Comparison of ENCODE assay signal across 19 cellular contexts in the genomic region with DNA sequence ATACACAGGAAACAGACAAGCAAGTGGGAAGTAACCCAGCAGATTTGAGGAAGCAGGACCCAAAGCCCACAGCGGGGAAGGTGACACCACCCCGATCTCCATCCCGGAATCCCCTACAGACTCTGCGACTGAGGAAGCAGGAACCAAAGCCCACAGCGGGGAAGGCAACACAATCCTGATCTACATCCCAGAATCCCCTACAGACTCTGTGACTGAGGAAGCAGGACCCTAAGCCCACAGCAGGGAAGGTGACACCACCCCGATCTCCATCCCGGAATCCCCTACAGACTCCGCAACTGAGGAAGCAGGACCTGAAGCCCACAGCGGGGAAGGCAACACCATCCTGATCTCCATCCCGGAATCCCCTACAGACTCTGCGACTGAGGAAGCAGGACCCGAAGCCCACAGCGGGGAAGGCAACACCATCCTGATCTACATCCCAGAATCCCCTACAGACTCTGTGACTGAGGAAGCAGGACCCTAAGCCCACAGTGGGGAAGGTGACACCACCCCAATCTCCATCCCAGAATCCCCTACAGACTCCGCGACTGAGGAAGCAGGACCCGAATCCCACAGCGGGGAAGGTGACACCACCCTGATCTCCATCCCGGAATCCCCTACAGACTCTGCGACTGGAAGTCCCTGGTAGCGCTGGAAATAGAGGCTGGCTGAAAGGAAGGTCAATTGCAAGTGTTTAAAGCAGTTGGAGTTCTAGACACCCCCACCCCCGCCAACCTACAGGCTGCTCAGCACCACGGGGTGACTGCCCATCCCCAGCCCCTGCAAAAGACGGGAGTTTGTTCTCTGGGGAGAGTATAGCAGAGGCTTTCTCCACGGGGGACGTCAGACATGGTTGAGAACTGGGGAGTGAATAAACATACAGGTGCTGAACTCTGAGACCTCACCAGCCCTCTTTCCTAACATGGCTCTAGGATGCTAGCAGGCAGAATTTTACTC. TPM values are rescaled to one million over a fixed set of nuclear protein-coding genes. Genes with fewer than 3 reads are reported as not detected.
DNase-seq lines count a peak whose midpoint lies in the region; ATAC-seq and TF ChIP-seq lines count a peak whose summit lies in the region.
"Had no signal": no experiment of that assay in that cellular context is flagged by ENCODE, and none has a peak within 500 bp of the region (broad histone marks: within the 10 kb centered on the region; RNA-seq: fewer than 3 reads in every experiment).

No MANE protein-coding gene starts in this region.

- no peaks in the 10 kb centered on the region for H3K79me1 ChIP-seq in mesenchymal stem cell (replicated peaks; ENCODE audit: low read length, poor library complexity, severe bottlenecking)

- H3K27me3 ChIP-seq in mesenchymal stem cell (ENCODE audit: control insufficient read depth in 1 of 2, insufficient read depth in 1 of 2, low read length in 2 of 2) (peaks cover 57 to 69% of the 10 kb centered on the region in 2 experiments), suprapubic skin (peaks cover 34% of the 10 kb centered on the region)

- TF ChIP-seq EP300 in suprapubic skin (IDR thresholded peaks at IDR 0.05): no peak

- H3K27me3 Mint-ChIP-seq in WTC11 (ENCODE audit: low read depth): peaks cover 35% of the 10 kb centered on the region

- peak; percentile 29; the same call in 1 of the 2 replicates for ATAC-seq in WTC11
- ATAC-seq in HG03442 (IDR thresholded peaks at IDR 0.05; ENCODE audit: unreplicated experiment): no peak
- ATAC-seq in GM21515 (IDR thresholded peaks at IDR 0.05; ENCODE audit: unreplicated experiment): no peak
- ATAC-seq: HCT116 had no signal

- no peak overlapping the region for H3K4me3 Mint-ChIP-seq in WTC11

- H3K4me2 ChIP-seq in mesenchymal stem cell (ENCODE audit: low read length, poor library complexity, severe bottlenecking): no peak overlapping the region

- WGBS in mesenchymal stem cell: 49% methylated on average over 18 of the region's 25 CpGs
- WGBS in suprapubic skin: 67% methylated on average over 24 of the region's 25 CpGs

- no peak overlapping the region for H2BK120ac ChIP-seq in mesenchymal stem cell (ENCODE audit: low read depth, low read length)

- CTCF ChIA-PET in WTC11 (lab: Charles Lee): no interaction called here

- H3K9me3 ChIP-seq in mesenchymal stem cell (ENCODE audit: control insufficient read depth, low read length) (peaks cover 7% of the 10 kb centered on the region), suprapubic skin (no peaks in the 10 kb centered on the region)
- H3K9me3 ChIP-seq: Caco-2 had no signal

- TF ChIP-seq POLR2A in suprapubic skin (IDR thresholded peaks at IDR 0.05): no peak

- H2BK15ac ChIP-seq in mesenchymal stem cell (ENCODE audit: low read depth, poor library complexity, severe bottlenecking): no peak overlapping the region

- no peak overlapping the region for H3K23ac ChIP-seq in mesenchymal stem cell (ENCODE audit: low read length in 2 of 2)

- H3K14ac ChIP-seq in mesenchymal stem cell (ENCODE audit: low read length in 2 of 2): no peak overlapping the region

- H3K4me3 ChIP-seq in mesenchymal stem cell (ENCODE audit: insufficient read depth in 1 of 2, low read depth in 1 of 2, low read length in 2 of 2): no peak overlapping the region
- H3K4me3 ChIP-seq in suprapubic skin: no peak overlapping the region

- H3K36me3 Mint-ChIP-seq in WTC11: no peaks in the 10 kb centered on the region

- H2AK5ac ChIP-seq in mesenchymal stem cell (ENCODE audit: low read length, severe bottlenecking): no peak overlapping the region

- no peaks in the 10 kb centered on the region for H3K9me3 Mint-ChIP-seq in WTC11

- peak overlapping the region; percentile 50 for H4K91ac ChIP-seq in mesenchymal stem cell (ENCODE audit: low read length)

- no peak overlapping the region for H2AFZ ChIP-seq in mesenchymal stem cell (ENCODE audit: low read depth, low read length)

- H2BK5ac ChIP-seq in mesenchymal stem cell (ENCODE audit: low read depth, low read length, poor library complexity, severe bottlenecking): no peak overlapping the region

- no peak overlapping the region for H4K8ac ChIP-seq in mesenchymal stem cell (ENCODE audit: low read length)

- H3K27ac ChIP-seq in mesenchymal stem cell (ENCODE audit: low read length, poor library complexity, severe bottlenecking) (no peak overlapping the region), suprapubic skin (no peak overlapping the region)
- H3K27ac ChIP-seq: C4-2B, HL-60 had no signal

- H3K18ac ChIP-seq in mesenchymal stem cell (ENCODE audit: low read depth in 1 of 2, low read length in 2 of 2): no peak overlapping the region

- no peak overlapping the region for H2BK12ac ChIP-seq in mesenchymal stem cell (ENCODE audit: low read length in 2 of 2)

- TF ChIP-seq CTCF in WTC11 (IDR thresholded peaks at IDR 0.05) (no peak), suprapubic skin (IDR thresholded peaks at IDR 0.05) (no peak)

- H3K4me1 ChIP-seq in mesenchymal stem cell (ENCODE audit: control insufficient read depth, insufficient read depth, low read depth, low read length): peaks cover 4% of the 10 kb centered on the region
- no peaks in the 10 kb centered on the region for H3K4me1 ChIP-seq in suprapubic skin

- H3K27ac Mint-ChIP-seq in WTC11: no peak overlapping the region

- no peak overlapping the region for H3K4ac ChIP-seq in mesenchymal stem cell (ENCODE audit: low read depth in 1 of 2, low read length in 2 of 2)

- H3K9ac ChIP-seq in mesenchymal stem cell (ENCODE audit: low read length): no peak overlapping the region

- POLR2A ChIA-PET in WTC11 (lab: Charles Lee): no interaction called here

- DNase-seq in SIG-M5 treated with dmso at 0.1 percent for 504 hours (lab: John Stamatoyannopoulos, UW; ENCODE audit: unreplicated experiment) (peak; percentile 16), SIG-M5 (lab: John Stamatoyannopoulos, UW) (no peak), WTC11 (ENCODE audit: low spot score) (no peak), mesenchymal stem cell (no peak), suprapubic skin (ENCODE audit: low spot score in 2 of 2) (peak; percentile 24 to 71), NCI-H2107 (lab: John Stamatoyannopoulos, UW) (no peak)
- DNase-seq: 8988T, Caco-2, KBM-7, NCI-H1105, NCI-H1694 treated with DMSO at 0.1 percent for 48 hours, NCI-H446 treated with DMSO at 0.1 percent for 48 hours, NCI-H774 had no signal

- H3K4me1 Mint-ChIP-seq in WTC11: peaks cover 16% of the 10 kb centered on the region

- no peaks in the 10 kb centered on the region for H3K36me3 ChIP-seq in mesenchymal stem cell (ENCODE audit: control insufficient read depth in 1 of 2, insufficient read depth in 2 of 2, low read depth in 1 of 2, low read length in 2 of 2)
- no peaks in the 10 kb centered on the region for H3K36me3 ChIP-seq in suprapubic skin

TF ChIP-seq in WTC11, 78 proteins besides CTCF, POLR2A, EP300 and RAD21:
- TF ChIP-seq IRF2 (CRISPR knock-in tag; IDR thresholded peaks at IDR 0.05; ENCODE audit: borderline replicate concordance, low read depth) (no peak), MYBL2 (CRISPR knock-in tag; IDR thresholded peaks at IDR 0.05) (no peak), ZNF396 (CRISPR knock-in tag; IDR thresholded peaks at IDR 0.05; ENCODE audit: borderline replicate concordance) (no peak), GRHL2 (CRISPR knock-in tag; IDR thresholded peaks at IDR 0.05; ENCODE audit: insufficient replicate concordance, severe bottlenecking) (no peak), GTF2I (CRISPR knock-in tag; conservative IDR thresholded peaks at IDR 0.05) (no peak)
- TF ChIP-seq, protein P1, sequence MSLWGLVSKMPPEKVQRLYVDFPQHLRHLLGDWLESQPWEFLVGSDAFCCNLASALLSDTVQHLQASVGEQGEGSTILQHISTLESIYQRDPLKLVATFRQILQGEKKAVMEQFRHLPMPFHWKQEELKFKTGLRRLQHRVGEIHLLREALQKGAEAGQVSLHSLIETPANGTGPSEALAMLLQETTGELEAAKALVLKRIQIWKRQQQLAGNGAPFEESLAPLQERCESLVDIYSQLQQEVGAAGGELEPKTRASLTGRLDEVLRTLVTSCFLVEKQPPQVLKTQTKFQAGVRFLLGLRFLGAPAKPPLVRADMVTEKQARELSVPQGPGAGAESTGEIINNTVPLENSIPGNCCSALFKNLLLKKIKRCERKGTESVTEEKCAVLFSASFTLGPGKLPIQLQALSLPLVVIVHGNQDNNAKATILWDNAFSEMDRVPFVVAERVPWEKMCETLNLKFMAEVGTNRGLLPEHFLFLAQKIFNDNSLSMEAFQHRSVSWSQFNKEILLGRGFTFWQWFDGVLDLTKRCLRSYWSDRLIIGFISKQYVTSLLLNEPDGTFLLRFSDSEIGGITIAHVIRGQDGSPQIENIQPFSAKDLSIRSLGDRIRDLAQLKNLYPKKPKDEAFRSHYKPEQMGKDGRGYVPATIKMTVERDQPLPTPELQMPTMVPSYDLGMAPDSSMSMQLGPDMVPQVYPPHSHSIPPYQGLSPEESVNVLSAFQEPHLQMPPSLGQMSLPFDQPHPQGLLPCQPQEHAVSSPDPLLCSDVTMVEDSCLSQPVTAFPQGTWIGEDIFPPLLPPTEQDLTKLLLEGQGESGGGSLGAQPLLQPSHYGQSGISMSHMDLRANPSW (CRISPR knock-in tag; conservative IDR thresholded peaks at IDR 0.05; ENCODE audit: low read depth): no peak

RNA-seq across cellular contexts. Expression of gene CIB4, which starts 21.2 kb away (rescaled TPM):
- total RNA-seq in WTC11 (2021): not detected in 3 replicates
- polyA plus RNA-seq in mesenchymal stem cell (2013, experiment 1 of 2): 0.08 TPM
- not detected for polyA plus RNA-seq in mesenchymal stem cell (2013, experiment 2 of 2)
- total RNA-seq in suprapubic skin: not detected
- total RNA-seq: Caco-2, M059J had no signal

Comparison
In these comparisons a context has a peak if more than half of its experiments do, and no peak if none do; other contexts are left out.
1. DNase-seq: peak in SIG-M5 treated with dmso at 0.1 percent for 504 hours (single experiment) and suprapubic skin (2 of 2); none in SIG-M5 (single experiment), WTC11 (single experiment), mesenchymal stem cell (single experiment) and NCI-H2107 (single experiment).